In genomic region chr11:13134886-13135285, GRCh38 we compare ENCODE assay signal across 23 cellular contexts.
DNase-seq lines count a peak whose midpoint lies in the region; ATAC-seq, FAIRE-seq and TF ChIP-seq lines count a peak whose summit lies in the region.
"Had no signal": no experiment of that assay in that cellular context is flagged by ENCODE, and none has a peak within 500 bp of the region (broad histone marks: within the 10 kb centered on the region; RNA-seq: fewer than 3 reads in every experiment).

No MANE protein-coding gene starts in this region.

- no peaks in the 10 kb centered on the region for H3K27me3 ChIP-seq in breast epithelium
- H3K27me3 ChIP-seq in mesenchymal stem cell (ENCODE audit: control insufficient read depth in 1 of 2, insufficient read depth in 1 of 2, low read length in 2 of 2) = peaks cover 0 to 34% of the 10 kb centered on the region in 2 experiments
- H3K27me3 ChIP-seq: brain microvascular endothelial cell, gastroesophageal sphincter, tibial nerve had no signal

- H2BK120ac ChIP-seq in mesenchymal stem cell (ENCODE audit: low read depth, low read length) = no peak overlapping the region

- no peaks in the 10 kb centered on the region for H3K36me3 Mint-ChIP-seq in MCF 10A (ENCODE audit: insufficient read depth, unreplicated experiment)
- peaks cover 2% of the 10 kb centered on the region for H3K36me3 Mint-ChIP-seq in T-helper 17 cell (ENCODE audit: low read depth)
- H3K36me3 Mint-ChIP-seq: activated naive CD4-positive, alpha-beta T cell treated with anti-CD3 and anti-CD28 coated beads, Interleukin-2, amount 50 U/mL, for 24 hours; mesothelial cell of epicardium; stimulated activated naive B cell treated with anti-CD40 and anti-IgM and Interleukin-4, amounts not matched to agents 10 μg/mL and 1 μg/mL and 100 μg/mL, for 72 hours had no signal

- no peak overlapping the region for H3K9ac ChIP-seq in mesenchymal stem cell (ENCODE audit: low read length)
- H3K9ac ChIP-seq: GM23248 had no signal

- no peak for FAIRE-seq in H54 (lab: Jason Lieb, UNC)

- no peak overlapping the region for H2BK15ac ChIP-seq in mesenchymal stem cell (ENCODE audit: low read depth, poor library complexity, severe bottlenecking)

- H2BK12ac ChIP-seq in mesenchymal stem cell (ENCODE audit: low read length in 2 of 2) = no peak overlapping the region

- intact Hi-C loops in breast epithelium (cut with DNase I; ENCODE audit: low total_unique reads) (no loop called here), MCF 10A (cut with micrococcal nuclease) (no loop called here)

- H3K14ac ChIP-seq in mesenchymal stem cell (ENCODE audit: low read length in 2 of 2) = no peak overlapping the region

- H3K27ac ChIP-seq in breast epithelium (peak overlapping the region; percentile 57 to 80), mesenchymal stem cell (ENCODE audit: low read length, poor library complexity, severe bottlenecking) (peak overlapping the region; percentile 92)
- H3K27ac ChIP-seq: brain microvascular endothelial cell, gastroesophageal sphincter, GM23248 had no signal

- no peak for DNase-seq in breast epithelium (ENCODE audit: low spot score in 2 of 2)
- no peak for DNase-seq in MCF 10A (ENCODE audit: unreplicated experiment)
- DNase-seq in T-helper 17 cell = no peak
- no peak for DNase-seq in mesenchymal stem cell
- DNase-seq in GM10266 (ENCODE audit: extremely low spot score) = no peak
- no peak for DNase-seq in H54 (ENCODE audit: insufficient read length, low spot score)
- DNase-seq in activated T-cell treated with anti-CD3 and anti-CD28 coated beads for 4 hours = no peak
- no peak for DNase-seq in cerebellum (ENCODE audit: low spot score)
- DNase-seq: activated CD4-positive, CD25-positive, alpha-beta regulatory T cell; activated CD8-positive, alpha-beta T cell treated with anti-CD3 and anti-CD28 coated beads, Interleukin-2, amount 10 ng/mL, durations not matched to agents 7 days and 5 days; activated T-cell treated with anti-CD3 and anti-CD28 coated beads, Interleukin-2, amount 50 U/mL, for 72 hours; CD4-positive, alpha-beta T cell; erythroblast; NCI-H2227 treated with DMSO at 0.1 percent for 48 hours; right cardiac atrium; stimulated activated naive B cell treated with anti-CD40 and anti-IgM and Interleukin-4, amounts not matched to agents 10 μg/mL and 1 μg/mL and 100 μg/mL, for 72 hours; T-helper 2 cell had no signal

- no peak overlapping the region for H4K8ac ChIP-seq in mesenchymal stem cell (ENCODE audit: low read length)

- H3K36me3 ChIP-seq in breast epithelium = no peaks in the 10 kb centered on the region
- H3K36me3 ChIP-seq in mesenchymal stem cell (ENCODE audit: control insufficient read depth in 1 of 2, insufficient read depth in 2 of 2, low read depth in 1 of 2, low read length in 2 of 2) = no peaks in the 10 kb centered on the region
- H3K36me3 ChIP-seq: brain microvascular endothelial cell, gastroesophageal sphincter, tibial nerve had no signal

- TF ChIP-seq CTCF in breast epithelium (IDR thresholded peaks at IDR 0.05) (no peak), MCF 10A (IDR thresholded peaks at IDR 0.05; ENCODE audit: unreplicated experiment) (no peak), GM10266 (IDR thresholded peaks at IDR 0.05; ENCODE audit: control insufficient read depth, insufficient read depth, low read depth, missing control alignments) (no peak)

- H3K27ac Mint-ChIP-seq in MCF 10A (ENCODE audit: low read depth, unreplicated experiment) (no peak overlapping the region), T-helper 17 cell (peak overlapping the region; percentile 10)
- H3K27ac Mint-ChIP-seq: activated CD8-positive, alpha-beta T cell treated with anti-CD3 and anti-CD28 coated beads, Interleukin-2, amount 10 ng/mL, durations not matched to agents 7 days and 5 days; activated naive CD4-positive, alpha-beta T cell treated with anti-CD3 and anti-CD28 coated beads, Interleukin-2, amount 50 U/mL, for 24 hours; activated T-cell treated with anti-CD3 and anti-CD28 coated beads, Interleukin-2, amount 50 U/mL, for 72 hours; CD4-positive, alpha-beta T cell; mesothelial cell of epicardium; stimulated activated naive B cell treated with anti-CD40 and anti-IgM and Interleukin-4, amounts not matched to agents 10 μg/mL and 1 μg/mL and 100 μg/mL, for 72 hours had no signal

- H3K27me3 Mint-ChIP-seq in MCF 10A (ENCODE audit: insufficient read depth, unreplicated experiment) (no peaks in the 10 kb centered on the region), T-helper 17 cell (peaks cover 30% of the 10 kb centered on the region)

- H2AK5ac ChIP-seq in mesenchymal stem cell (ENCODE audit: low read length, severe bottlenecking) = peak overlapping the region; percentile 67

- H3K4me1 ChIP-seq in breast epithelium (peaks cover 0 to 13% of the 10 kb centered on the region in 2 donors), mesenchymal stem cell (ENCODE audit: control insufficient read depth, insufficient read depth, low read depth, low read length) (peaks cover 14% of the 10 kb centered on the region)
- H3K4me1 ChIP-seq: gastroesophageal sphincter had no signal

- H3K23ac ChIP-seq in mesenchymal stem cell (ENCODE audit: low read length in 2 of 2) = no peak overlapping the region

- CTCF ChIA-PET in MCF 10A (lab: Yijun Ruan, JAX) = no interaction called here

- no peak overlapping the region for H2BK5ac ChIP-seq in mesenchymal stem cell (ENCODE audit: low read depth, low read length, poor library complexity, severe bottlenecking)

- H2AFZ ChIP-seq in mesenchymal stem cell (ENCODE audit: low read depth, low read length) = no peak overlapping the region

- H3K9me3 ChIP-seq in breast epithelium = no peaks in the 10 kb centered on the region
- no peaks in the 10 kb centered on the region for H3K9me3 ChIP-seq in T-helper 17 cell (ENCODE audit: control insufficient read depth, low read length, poor library complexity, severe bottlenecking)
- no peaks in the 10 kb centered on the region for H3K9me3 ChIP-seq in mesenchymal stem cell (ENCODE audit: control insufficient read depth, low read length)

- H3K4me3 ChIP-seq in breast epithelium (no peak overlapping the region), mesenchymal stem cell (ENCODE audit: insufficient read depth in 1 of 2, low read depth in 1 of 2, low read length in 2 of 2) (no peak overlapping the region)
- H3K4me3 ChIP-seq: gastroesophageal sphincter, GM23248, tibial nerve had no signal

- WGBS in mesenchymal stem cell = 89% methylated on average over 2 of the region's 2 CpGs

- H3K4me1 Mint-ChIP-seq in MCF 10A (ENCODE audit: insufficient read depth, unreplicated experiment) (peaks cover 9% of the 10 kb centered on the region), T-helper 17 cell (peaks cover 2% of the 10 kb centered on the region)
- H3K4me1 Mint-ChIP-seq: activated naive CD4-positive, alpha-beta T cell treated with anti-CD3 and anti-CD28 coated beads, Interleukin-2, amount 50 U/mL, for 24 hours had no signal

- no TSS peak for BruUV-seq in MCF 10A (replicated peaks; lab: Mats Ljungman, UMichigan)

- H3K4me3 Mint-ChIP-seq in MCF 10A (ENCODE audit: unreplicated experiment) (no peak overlapping the region), T-helper 17 cell (no peak overlapping the region)
- H3K4me3 Mint-ChIP-seq: activated CD8-positive, alpha-beta T cell treated with anti-CD3 and anti-CD28 coated beads, Interleukin-2, amount 10 ng/mL, durations not matched to agents 7 days and 5 days; activated naive CD4-positive, alpha-beta T cell treated with anti-CD3 and anti-CD28 coated beads, Interleukin-2, amount 50 U/mL, for 24 hours; activated T-cell treated with anti-CD3 and anti-CD28 coated beads, Interleukin-2, amount 50 U/mL, for 72 hours; CD4-positive, alpha-beta T cell; mesothelial cell of epicardium; stimulated activated naive B cell treated with anti-CD40 and anti-IgM and Interleukin-4, amounts not matched to agents 10 μg/mL and 1 μg/mL and 100 μg/mL, for 72 hours had no signal

- no peaks in the 10 kb centered on the region for H3K79me1 ChIP-seq in mesenchymal stem cell (replicated peaks; ENCODE audit: low read length, poor library complexity, severe bottlenecking)

- H3K9me3 Mint-ChIP-seq in MCF 10A (ENCODE audit: unreplicated experiment) = peaks cover 5% of the 10 kb centered on the region
- H3K9me3 Mint-ChIP-seq: activated naive CD4-positive, alpha-beta T cell treated with anti-CD3 and anti-CD28 coated beads, Interleukin-2, amount 50 U/mL, for 24 hours; CD4-positive, alpha-beta T cell had no signal

- H4K91ac ChIP-seq in mesenchymal stem cell (ENCODE audit: low read length) = no peak overlapping the region

- ATAC-seq in T-helper 17 cell = no peak
- ATAC-seq: activated CD8-positive, alpha-beta T cell treated with anti-CD3 and anti-CD28 coated beads, Interleukin-2, amount 10 ng/mL, durations not matched to agents 7 days and 5 days; activated T-cell treated with anti-CD3 and anti-CD28 coated beads, Interleukin-2, amount 50 U/mL, for 72 hours; gastroesophageal sphincter; stimulated activated naive B cell treated with anti-CD40 and anti-IgM and Interleukin-4, amounts not matched to agents 10 μg/mL and 1 μg/mL and 100 μg/mL, for 72 hours had no signal

- POLR2A ChIA-PET in MCF 10A (lab: Yijun Ruan, JAX) = no interaction called here

- no peak overlapping the region for H3K18ac ChIP-seq in mesenchymal stem cell (ENCODE audit: low read depth in 1 of 2, low read length in 2 of 2)

- no peak overlapping the region for H3K4me2 ChIP-seq in mesenchymal stem cell (ENCODE audit: low read length, poor library complexity, severe bottlenecking)

- H3K4ac ChIP-seq in mesenchymal stem cell (ENCODE audit: low read depth in 1 of 2, low read length in 2 of 2) = no peak overlapping the region

- TF ChIP-seq POLR2A in breast epithelium (IDR thresholded peaks at IDR 0.05) = no peak
- TF ChIP-seq POLR2A in H54 (IDR thresholded peaks at IDR 0.05; ENCODE audit: low read depth, low read length) = no peak
